8 cellular contexts compared by ENCODE assay signal in the genomic region with DNA sequence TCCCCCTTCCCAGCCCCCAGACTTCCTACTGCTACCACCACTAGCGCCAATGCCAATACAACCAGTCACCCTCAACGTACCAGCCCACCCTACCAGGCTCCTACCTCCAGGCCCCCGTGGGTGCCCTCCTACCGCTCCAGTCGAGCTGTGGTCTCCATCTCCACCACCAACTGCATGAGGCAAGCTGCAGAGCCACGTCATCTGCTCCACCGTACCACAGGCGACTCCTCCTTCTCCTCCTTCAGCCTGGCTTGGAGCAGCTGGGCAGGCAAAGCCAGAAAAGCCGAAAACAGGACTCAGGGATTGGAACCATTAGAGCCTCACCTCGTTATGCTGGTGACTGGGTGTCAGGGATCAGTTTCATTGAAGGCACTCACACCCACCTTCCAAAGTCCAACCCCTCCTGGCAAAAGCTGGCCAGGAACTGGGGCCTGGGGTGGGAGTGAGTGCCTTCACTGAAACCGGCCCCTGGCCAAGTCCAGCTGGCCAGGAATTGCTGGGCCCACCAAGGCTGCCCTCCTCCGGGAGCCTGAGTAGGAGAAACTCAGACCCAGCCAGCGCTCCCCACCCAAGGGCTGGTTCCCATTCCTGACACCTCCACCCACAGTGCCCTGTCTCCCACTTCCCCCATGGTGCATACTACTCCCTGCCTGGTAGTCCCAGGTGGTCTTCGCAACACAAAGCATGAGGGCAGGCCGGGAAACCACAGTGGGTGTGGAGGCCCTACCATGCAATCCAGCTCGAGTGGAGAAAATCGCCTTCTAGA.
DNase-seq lines count a peak whose midpoint lies in the region; ATAC-seq, FAIRE-seq and TF ChIP-seq lines count a peak whose summit lies in the region.
"Not testable (repeated sequence)": the region's sequence is repeated elsewhere in the genome, so short reads cannot be mapped to it uniquely, and the experiment has no call there.

No MANE protein-coding gene starts in this region.

- not testable (repeated sequence) for TF ChIP-seq RAD21 in K562 (CRISPR knock-in tag; conservative IDR thresholded peaks at IDR 0.05 in 1 of 2, IDR thresholded peaks at IDR 0.05 in 1 of 2)

- H3K4me1 Mint-ChIP-seq in chondrocyte (ENCODE audit: low read depth): peaks cover 18% of the 10 kb centered on the region
- peaks cover 18% of the 10 kb centered on the region for H3K4me1 Mint-ChIP-seq in nephron progenitor cell
- H3K4me1 Mint-ChIP-seq in progenitor cell of endocrine pancreas (ENCODE audit: low read depth): peaks cover 12% of the 10 kb centered on the region

- peaks cover 43% of the 10 kb centered on the region for H3K79me2 ChIP-seq in K562 (ENCODE audit: control insufficient read depth, insufficient read depth, low read length)

- peak overlapping the region; percentile 60 for H3K4me3 ChIP-seq in K562
- H3K4me3 ChIP-seq in kidney (ENCODE audit: low read length in 2 of 2): not testable (repeated sequence)

- CTCF ChIA-PET in K562 (lab: Yijun Ruan, JAX; ENCODE audit: low intra/inter-chr PET ratio): not testable (repeated sequence)

- not testable (repeated sequence) for H3K27me3 ChIP-seq in K562 (ENCODE audit: control insufficient read depth in 2 of 2, insufficient read depth in 2 of 2, low read length in 2 of 2)

- H4K20me1 ChIP-seq in K562 (replicated peaks; ENCODE audit: control insufficient read depth, insufficient read depth, low read length): not testable (repeated sequence)

- H3K27me3 Mint-ChIP-seq in chondrocyte (ENCODE audit: low read depth); nephron progenitor cell (ENCODE audit: low read depth, poor library complexity); progenitor cell of endocrine pancreas: not testable (repeated sequence)

- TF ChIP-seq EP300 in K562 (IDR thresholded peaks at IDR 0.05; ENCODE audit: low read length): not testable (repeated sequence)

- not testable (repeated sequence) for TF ChIP-seq CTCF in K562 (IDR thresholded peaks at IDR 0.05 in 2 of 3, conservative IDR thresholded peaks at IDR 0.05 in 1 of 3; ENCODE audit: insufficient read depth in 2 of 3, low read depth in 1 of 3, low read length in 3 of 3); chondrocyte (IDR thresholded peaks at IDR 0.05); kidney (IDR thresholded peaks at IDR 0.05; ENCODE audit: borderline replicate concordance, extremely low read depth, insufficient read depth); nephron progenitor cell (IDR thresholded peaks at IDR 0.05); progenitor cell of endocrine pancreas (IDR thresholded peaks at IDR 0.05; ENCODE audit: unreplicated experiment)

- H3K36me3 Mint-ChIP-seq in chondrocyte (ENCODE audit: low read depth); nephron progenitor cell (ENCODE audit: low read depth); progenitor cell of endocrine pancreas (ENCODE audit: insufficient read depth): not testable (repeated sequence)

- H3K9me3 Mint-ChIP-seq in chondrocyte (ENCODE audit: low read depth); nephron progenitor cell; progenitor cell of endocrine pancreas (ENCODE audit: low read depth): not testable (repeated sequence)

- DNase-seq in H4 (ENCODE audit: low spot score) (peak; percentile 21), NCI-H82 (lab: John Stamatoyannopoulos, UW) (peak; percentile 70), K562 (ENCODE audit: extremely low read depth in 1 of 4, low spot score in 3 of 4) (peak in 1 of 4 experiments; percentile 35), chondrocyte (ENCODE audit: low spot score) (peak; percentile 55), kidney (peak; percentile 54), myocyte (ENCODE audit: low read depth) (peak; percentile 11)
- not testable (repeated sequence) for DNase-seq in nephron progenitor cell; progenitor cell of endocrine pancreas (ENCODE audit: low spot score, unreplicated experiment)

- H3K4me2 ChIP-seq in K562 (ENCODE audit: insufficient read depth, low read length): peak overlapping the region; percentile 87

- H3K4me3 Mint-ChIP-seq in chondrocyte (ENCODE audit: unreplicated experiment); nephron progenitor cell; progenitor cell of endocrine pancreas (ENCODE audit: low read depth): not testable (repeated sequence)

- in situ Hi-C loops in K562 (cut with MboI): loop anchor here (25.0 kb wide), 1 partner anchor 1221 kb away; no protein-coding TSS in a partner anchor

- peak overlapping the region; percentile 86; the same call in 1 of the 3 replicates for H3K27ac ChIP-seq in K562 (ENCODE audit: extremely low read depth, low read depth, low read length)
- not testable (repeated sequence) for H3K27ac ChIP-seq in kidney (ENCODE audit: low read depth in 2 of 2, low read length in 2 of 2)

- not testable (repeated sequence) for H2AFZ ChIP-seq in K562 (ENCODE audit: low read depth, low read length)

- peak overlapping the region; percentile 6 for H3K27ac Mint-ChIP-seq in chondrocyte (ENCODE audit: unreplicated experiment)
- peak overlapping the region; percentile 19 for H3K27ac Mint-ChIP-seq in nephron progenitor cell
- H3K27ac Mint-ChIP-seq in progenitor cell of endocrine pancreas: peak overlapping the region; percentile 77

- POLR2A ChIA-PET in K562 (lab: Yijun Ruan, JAX): interaction anchor here (0.6 to 2.9 kb wide), 3 partner anchors 11 to 420 kb away, joined by 3 to 13 read pairs (median 3); no protein-coding TSS in a partner anchor

- intact Hi-C loops in K562 (cut with micrococcal nuclease); kidney (cut with DNase I): not testable (repeated sequence)

- not testable (repeated sequence) for BruUV-seq in K562 (replicated peaks; lab: Mats Ljungman, UMichigan)

- not testable (repeated sequence) for H3K4me1 ChIP-seq in K562 (replicated peaks in 1 of 2; ENCODE audit: control insufficient read depth in 2 of 2, insufficient read depth in 2 of 2, low read length in 2 of 2); kidney (ENCODE audit: control insufficient read depth in 1 of 2, insufficient read depth in 1 of 2, low read depth in 1 of 2, low read length in 2 of 2)

- not testable (repeated sequence) for H3K9me1 ChIP-seq in K562 (ENCODE audit: control insufficient read depth, insufficient read depth, low read length)

- H3K36me3 ChIP-seq in K562 (ENCODE audit: control insufficient read depth, insufficient read depth, low read length); kidney (ENCODE audit: control insufficient read depth in 1 of 2, insufficient read depth in 2 of 2, low read length in 2 of 2): not testable (repeated sequence)

- not testable (repeated sequence) for TF ChIP-seq POLR2A in K562 (conservative IDR thresholded peaks at IDR 0.05)

- ATAC-seq in K562: not testable (repeated sequence)

- H3K9me3 ChIP-seq in K562 (replicated peaks; ENCODE audit: control insufficient read depth, insufficient read depth, low read depth, low read length); kidney (ENCODE audit: control insufficient read depth in 1 of 2, low read length in 2 of 2): not testable (repeated sequence)

- FAIRE-seq in K562 (lab: Jason Lieb, UNC); kidney (lab: Jason Lieb, UNC): not testable (repeated sequence)

- H3K9ac ChIP-seq in K562 (ENCODE audit: insufficient read depth in 1 of 2, low read depth in 2 of 2, low read length in 2 of 2): peak overlapping the region; percentile 80 to 91; a peak in 3 of 4 replicates
- not testable (repeated sequence) for H3K9ac ChIP-seq in kidney (ENCODE audit: low read length in 2 of 2)

- 2% methylated on average over 13 of the region's 17 CpGs for WGBS in K562 (ENCODE audit: insufficient coverage, low coverage, missing lambda C conversion rate)

TF ChIP-seq in K562, 482 proteins besides CTCF, POLR2A, EP300 and RAD21:
- TF ChIP-seq, protein P1, sequence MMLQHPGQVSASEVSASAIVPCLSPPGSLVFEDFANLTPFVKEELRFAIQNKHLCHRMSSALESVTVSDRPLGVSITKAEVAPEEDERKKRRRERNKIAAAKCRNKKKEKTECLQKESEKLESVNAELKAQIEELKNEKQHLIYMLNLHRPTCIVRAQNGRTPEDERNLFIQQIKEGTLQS (IDR thresholded peaks at IDR 0.05): peak; percentile 13; the same call in 1 of the 2 replicates
- TF ChIP-seq, protein P1 (CRISPR knock-in tag; conservative IDR thresholded peaks at IDR 0.05): not testable (repeated sequence)
- TF ChIP-seq POLR2G (IDR thresholded peaks at IDR 0.05; ENCODE audit: low read depth, low read length) (peak; percentile 28; the same call in 1 of the 2 replicates), EP400 (IDR thresholded peaks at IDR 0.05) (peak; percentile 51; the same call in 1 of the 2 replicates), RBFOX2 (IDR thresholded peaks at IDR 0.05; ENCODE audit: low read depth, low read length) (peak; percentile 56), CREM (IDR thresholded peaks at IDR 0.05; ENCODE audit: low read depth) (peak; percentile 50), ATF1 (tag; IDR thresholded peaks at IDR 0.05) (peak; percentile 45; the same call in 1 of the 2 replicates)
- TF ChIP-seq, protein P2, sequence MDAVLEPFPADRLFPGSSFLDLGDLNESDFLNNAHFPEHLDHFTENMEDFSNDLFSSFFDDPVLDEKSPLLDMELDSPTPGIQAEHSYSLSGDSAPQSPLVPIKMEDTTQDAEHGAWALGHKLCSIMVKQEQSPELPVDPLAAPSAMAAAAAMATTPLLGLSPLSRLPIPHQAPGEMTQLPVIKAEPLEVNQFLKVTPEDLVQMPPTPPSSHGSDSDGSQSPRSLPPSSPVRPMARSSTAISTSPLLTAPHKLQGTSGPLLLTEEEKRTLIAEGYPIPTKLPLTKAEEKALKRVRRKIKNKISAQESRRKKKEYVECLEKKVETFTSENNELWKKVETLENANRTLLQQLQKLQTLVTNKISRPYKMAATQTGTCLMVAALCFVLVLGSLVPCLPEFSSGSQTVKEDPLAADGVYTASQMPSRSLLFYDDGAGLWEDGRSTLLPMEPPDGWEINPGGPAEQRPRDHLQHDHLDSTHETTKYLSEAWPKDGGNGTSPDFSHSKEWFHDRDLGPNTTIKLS (IDR thresholded peaks at IDR 0.05; ENCODE audit: borderline replicate concordance, low read depth): peak; percentile 65; the same call in 1 of the 2 replicates
- not testable (repeated sequence) for TF ChIP-seq ATF1 (CRISPR knock-in tag; IDR thresholded peaks at IDR 0.05)

Comparison
In these comparisons a context has a peak if more than half of its experiments do, and no peak if none do; other contexts are left out.
1. H3K27ac Mint-ChIP-seq: peak in every context shown above with its lines; median percentile 77 in progenitor cell of endocrine pancreas; 19 in nephron progenitor cell; 6 in chondrocyte.